In the genomic region with DNA sequence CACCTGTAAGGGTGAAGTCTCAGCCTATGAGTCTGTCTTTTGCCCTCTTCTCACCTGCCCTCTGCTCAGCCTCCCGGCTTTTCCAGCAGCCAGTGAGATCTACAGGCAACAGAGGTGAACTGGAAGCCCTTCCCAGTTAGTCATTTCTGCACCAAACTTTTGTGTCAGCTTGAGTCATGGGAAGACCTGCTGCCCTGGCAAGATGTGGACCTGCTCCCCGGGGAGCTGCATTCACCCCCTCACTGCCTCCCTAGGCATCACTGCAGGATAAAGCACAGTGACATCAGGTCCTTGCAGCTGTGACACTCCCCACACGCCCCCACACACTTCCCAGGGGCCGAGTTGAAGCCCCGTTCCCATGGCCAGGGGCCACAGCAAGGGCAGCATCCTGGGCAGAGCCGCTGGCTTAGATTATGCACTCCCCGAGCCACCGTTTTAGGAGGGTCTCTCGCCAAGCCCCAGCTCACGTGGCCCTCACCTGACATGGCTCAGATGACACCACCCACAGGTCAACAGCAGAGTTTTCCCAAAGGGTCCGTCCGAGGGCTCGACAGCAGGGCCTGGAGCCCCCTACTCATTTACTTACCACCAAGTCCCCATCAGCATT, we compare ENCODE assay signal across 9 cellular contexts. TPM values are rescaled to one million over a fixed set of nuclear protein-coding genes. Genes with fewer than 3 reads are reported as not detected.
DNase-seq lines count a peak whose midpoint lies in the region; TF ChIP-seq lines count a peak whose summit lies in the region.
"Had no signal": no experiment of that assay in that cellular context is flagged by ENCODE, and none has a peak within 500 bp of the region (broad histone marks: within the 10 kb centered on the region; RNA-seq: fewer than 3 reads in every experiment).

No MANE protein-coding gene starts in this region.

- DNase-seq in ACHN = peak; percentile 59
- peak; percentile 56 for DNase-seq in epithelial cell of prostate (ENCODE audit: low read depth, low spot score)
- peak in 2 of 5 donors; percentile 24 to 31 for DNase-seq in ovary
- no peak for DNase-seq in NCI-H524 (lab: John Stamatoyannopoulos, UW)
- no peak for DNase-seq in midbrain (lab: John Stamatoyannopoulos, UW)
- no peak for DNase-seq in hippocampal formation (lab: John Stamatoyannopoulos, UW)
- DNase-seq in HK-2 (ENCODE audit: unreplicated experiment) = no peak

- no peak for TF ChIP-seq POLR2A in ovary (IDR thresholded peaks at IDR 0.05)

- intact Hi-C loops in ovary (cut with DNase I) = loop anchor here (2.0 to 5.0 kb wide), 2 partner anchors 64 kb away; no protein-coding TSS in a partner anchor

- TF ChIP-seq CTCF in OCI-LY1 (IDR thresholded peaks at IDR 0.05; ENCODE audit: low read length) (no peak), ovary (IDR thresholded peaks at IDR 0.05) (no peak)

- H3K9ac ChIP-seq in OCI-LY1 (ENCODE audit: low read length) = peak overlapping the region; percentile 46; the same call in 1 of the 2 replicates

- H3K9me3 ChIP-seq in OCI-LY1 (ENCODE audit: low read length) (no peaks in the 10 kb centered on the region), ovary (no peaks in the 10 kb centered on the region)
- H3K9me3 ChIP-seq: left lung had no signal

- H3K79me2 ChIP-seq in OCI-LY1 (ENCODE audit: insufficient read depth, low read length) = 0 out of 2 replicates have a peak, but pooled peaks cover 3% of the 10 kb centered on the region

- 70 to 78% (median 74%) methylated on average over 13 of the region's 13 CpGs for WGBS in ovary, 3 donors

- peak overlapping the region; percentile 45; the same call in 1 of the 2 replicates for H3K4me2 ChIP-seq in OCI-LY1 (ENCODE audit: low read length)

- H3K27ac ChIP-seq in OCI-LY1 (ENCODE audit: low read depth, low read length, poor library complexity, severe bottlenecking) (peak overlapping the region; percentile 62), epithelial cell of prostate (no peak overlapping the region), ovary (peak overlapping the region; percentile 16 to 26)

- no peak overlapping the region for H2AFZ ChIP-seq in OCI-LY1 (ENCODE audit: low read length)

- H3K36me3 ChIP-seq in OCI-LY1 (ENCODE audit: insufficient read depth, low read length) (no peaks in the 10 kb centered on the region), ovary (no peaks in the 10 kb centered on the region)
- H3K36me3 ChIP-seq: left lung had no signal

- H3K9me2 ChIP-seq in OCI-LY1 (ENCODE audit: low read depth, low read length) = no peaks in the 10 kb centered on the region

- TF ChIP-seq EP300 in ovary (IDR thresholded peaks at IDR 0.05) = no peak

- no peaks in the 10 kb centered on the region for H4K20me1 ChIP-seq in OCI-LY1 (ENCODE audit: insufficient read depth, low read length)

- no peaks in the 10 kb centered on the region for H3F3A ChIP-seq in OCI-LY1 (ENCODE audit: insufficient read depth, low read length)

- H3K4me1 ChIP-seq in OCI-LY1 (ENCODE audit: insufficient read depth, low read length, severe bottlenecking) = peaks cover 74% of the 10 kb centered on the region
- peaks cover 5% of the 10 kb centered on the region for H3K4me1 ChIP-seq in ovary (ENCODE audit: insufficient read depth)

- H3K4me3 ChIP-seq in OCI-LY1 (ENCODE audit: low read depth, low read length, poor library complexity, severe bottlenecking) (peak overlapping the region; percentile 32), ovary (no peak overlapping the region)

- H3K27me3 ChIP-seq in OCI-LY1 (ENCODE audit: insufficient read depth, low read length) = no peaks in the 10 kb centered on the region
- no peaks in the 10 kb centered on the region for H3K27me3 ChIP-seq in ovary
- H3K27me3 ChIP-seq: left lung had no signal

- in situ Hi-C loops in ACHN (cut with HindIII; ENCODE audit: low pct_ligation_motif_present, low pct_unique_long_range_greater_than_20kb, low sequenced_read_pairs) = no loop called here

RNA-seq across cellular contexts. Expression of a gene that starts 6.5 kb away (rescaled TPM):
- total RNA-seq in ovary = 10 to 100 TPM; 25.0 to 94.6 (median 60.2) TPM
- polyA plus RNA-seq in ovary = 10 to 100 TPM; 33.3 to 66.7 TPM

Comparison
In these comparisons a context has a peak if more than half of its experiments do, and no peak if none do; other contexts are left out.
1. DNase-seq: peak in ACHN (single experiment) and epithelial cell of prostate (single experiment); none in NCI-H524 (0 of 2), midbrain (single experiment), hippocampal formation (0 of 2) and HK-2 (single experiment).